26 cellular contexts compared by ENCODE assay signal in the genomic region with DNA sequence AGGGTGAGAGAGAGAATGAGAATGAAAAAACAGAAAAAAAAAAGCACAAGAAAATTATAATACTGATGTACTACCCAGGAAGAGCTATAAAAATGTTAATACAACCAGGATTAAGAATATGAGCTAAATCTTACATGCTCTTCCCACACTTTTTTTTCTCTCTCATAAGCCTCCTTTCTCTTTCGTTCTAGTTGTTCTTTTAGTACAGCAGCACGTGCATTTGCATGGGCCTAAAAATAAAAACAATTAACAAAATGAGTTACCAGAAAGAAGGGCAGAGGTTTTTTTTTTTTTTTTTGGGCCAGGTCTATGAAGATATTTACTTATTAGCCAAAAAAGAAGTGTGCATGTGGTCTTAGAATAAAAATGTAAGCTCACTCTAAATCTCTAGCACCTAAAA.
"Had no signal": no experiment of that assay in that cellular context is flagged by ENCODE, and none has a peak within 500 bp of the region (broad histone marks: within the 10 kb centered on the region; RNA-seq: fewer than 3 reads in every experiment).

No MANE protein-coding gene starts in this region.

- FAIRE-seq: urothelium cell line had no signal

- H3K9me3 ChIP-seq: testis, thoracic aorta, thyroid gland, upper lobe of right lung, vagina had no signal

- H3K27me3 ChIP-seq: stomach, suprapubic skin, testis, thyroid gland, tibial nerve, transverse colon, upper lobe of left lung, upper lobe of right lung, uterus, vagina had no signal

- ATAC-seq: stimulated activated effector memory CD8-positive, alpha-beta T cell treated with anti-CD3 and anti-CD28 coated beads, Interleukin-12 subunit alpha, Interleukin-12 subunit beta, amount 100 ng/mL, for 72 hours; stimulated activated memory B cell treated with anti-CD40 and anti-IgM and Interleukin-4, amounts not matched to agents 10 μg/mL and 1 μg/mL and 100 μg/mL, for 72 hours; stimulated activated naive B cell treated with anti-CD40 and anti-IgM and Interleukin-4, amounts not matched to agents 10 μg/mL and 1 μg/mL and 100 μg/mL, for 72 hours; stimulated activated naive CD8-positive, alpha-beta T cell treated with anti-CD3 and anti-CD28 coated beads, Interleukin-15, amount 100 ng/mL, for 72 hours; stimulated activated naive CD8-positive, alpha-beta T cell treated with anti-CD3 and anti-CD28 coated beads, Interleukin-15, Interleukin-2, amounts not matched to agents 100 U/mL and 50 U/mL, for 24 hours; upper lobe of right lung had no signal

- DNase-seq: stimulated activated CD4-positive, alpha-beta T cell treated with anti-CD3 and anti-CD28 coated beads, Interleukin-2, amount 100 ng/mL, for 48 hours; stimulated activated CD4-positive, alpha-beta T cell treated with anti-CD3 and anti-CD28 coated beads, Interleukin-4, amount 100 ng/mL, for 1 hour; stimulated activated CD4-positive, alpha-beta T cell treated with anti-CD3 and anti-CD28 coated beads, Interleukin-4, amount 100 ng/mL, for 24 hours; stimulated activated CD4-positive, alpha-beta T cell treated with anti-CD3 and anti-CD28 coated beads, Interleukin-4, amount 100 ng/mL, for 4 hours; stimulated activated CD8-positive, alpha-beta memory T cell treated with anti-CD3 and anti-CD28 coated beads, Interleukin-4, amount 100 ng/mL, for 48 hours; stimulated activated naive B cell treated with anti-CD40 and anti-IgM and Interleukin-4, amounts not matched to agents 10 μg/mL and 1 μg/mL and 100 μg/mL, for 72 hours; stimulated activated naive CD4-positive, alpha-beta T cell; stimulated activated naive CD4-positive, alpha-beta T cell treated with Interleukin-2 at 50 U/mL for 16 hours; stimulated activated naive CD8-positive, alpha-beta T cell treated with anti-CD3 and anti-CD28 coated beads, Interleukin-15, amount 100 ng/mL, for 72 hours; stimulated activated naive CD8-positive, alpha-beta T cell treated with anti-CD3 and anti-CD28 coated beads, Interleukin-15, Interleukin-2, amounts not matched to agents 100 U/mL and 50 U/mL, for 24 hours; stomach; substantia nigra; testis; thyroid gland; transverse colon; trophoblast cell; upper lobe of left lung; upper lobe of right lung; uterus had no signal

- H3K4me1 ChIP-seq: stomach, suprapubic skin, testis, thyroid gland, tibial nerve, transverse colon, upper lobe of left lung, upper lobe of right lung, uterus, vagina had no signal

- H3K27ac ChIP-seq: stomach, suprapubic skin, testis, thoracic aorta, thyroid gland, tibial nerve, transverse colon, upper lobe of left lung, upper lobe of right lung, uterus, vagina had no signal

- H3K4me3 ChIP-seq: stomach, suprapubic skin, testis, thoracic aorta, thyroid gland, tibial nerve, transverse colon, upper lobe of left lung, upper lobe of right lung, uterus, vagina had no signal

- H3K36me3 ChIP-seq: vagina had no signal
